17 cellular contexts compared by ENCODE assay signal in genomic region chr6:163323719-163324118, GRCh38.
DNase-seq lines count a peak whose midpoint lies in the region; ATAC-seq, FAIRE-seq and TF ChIP-seq lines count a peak whose summit lies in the region.
"Had no signal": no experiment of that assay in that cellular context is flagged by ENCODE, and none has a peak within 500 bp of the region (broad histone marks: within the 10 kb centered on the region; RNA-seq: fewer than 3 reads in every experiment).

No MANE protein-coding gene starts in this region.

- ATAC-seq in A549, result no peak
- ATAC-seq: K562 had no signal

- TF ChIP-seq POLR2A in A549 (IDR thresholded peaks at IDR 0.05; ENCODE audit: low read length) (no peak), spleen (IDR thresholded peaks at IDR 0.05) (no peak)

- no peak for FAIRE-seq in A549 (lab: Jason Lieb, UNC)
- FAIRE-seq: A204.1, K562 had no signal

- H3K9me3 ChIP-seq in A549 (no peaks in the 10 kb centered on the region), subcutaneous abdominal adipose tissue (ENCODE audit: control insufficient read depth in 5 of 5, low read length in 5 of 5) (peaks cover 0 to 3% (median 0%) of the 10 kb centered on the region in 5 donors), spleen (peaks cover 0 to 8% (median 0%) of the 10 kb centered on the region in 8 donors)

- H3K27me3 ChIP-seq in layer of hippocampus (ENCODE audit: control insufficient read depth, insufficient read depth, low read length) (no peaks in the 10 kb centered on the region), subcutaneous abdominal adipose tissue (ENCODE audit: control insufficient read depth in 5 of 5, insufficient read depth in 4 of 5, low read length in 5 of 5) (no peaks in the 10 kb centered on the region), spleen (replicated peaks in 1 of 7) (no peaks in the 10 kb centered on the region)

- TF ChIP-seq RAD21 in A549 (conservative IDR thresholded peaks at IDR 0.05 in 1 of 2, IDR thresholded peaks at IDR 0.05 in 1 of 2), result no peak

- POLR2A ChIA-PET in A549 (lab: Yijun Ruan, JAX) (no interaction called here), GM10248 (lab: Yijun Ruan, JAX) (no interaction called here)

- intact Hi-C loops in spleen (cut with DNase I; ENCODE audit: low total_unique reads), result no loop called here

- H3K36me3 ChIP-seq in subcutaneous abdominal adipose tissue (ENCODE audit: control insufficient read depth in 5 of 5, insufficient read depth in 5 of 5, low read length in 5 of 5) (no peaks in the 10 kb centered on the region), spleen (no peaks in the 10 kb centered on the region)

- no peak overlapping the region for H3K9ac ChIP-seq in subcutaneous abdominal adipose tissue (ENCODE audit: low read length in 5 of 5)
- H3K9ac ChIP-seq: GM23248 had no signal

- peak overlapping the region; percentile 85; the same call in 2 of the 3 replicates for H3K4me2 ChIP-seq in A549

- H3K4me3 ChIP-seq in A549 (no peak overlapping the region), subcutaneous abdominal adipose tissue (ENCODE audit: low read depth in 1 of 5, low read length in 5 of 5) (no peak overlapping the region), spleen (no peak overlapping the region)
- H3K4me3 ChIP-seq: GM23248, K562 had no signal

- H3K27ac ChIP-seq in A549, result peak overlapping the region; percentile 70 to 71; a peak in 5 of 6 replicates
- H3K27ac ChIP-seq in angular gyrus (ENCODE audit: low read depth, low read length), result peak overlapping the region; percentile 97
- H3K27ac ChIP-seq in layer of hippocampus (ENCODE audit: low read depth, low read length), result peak overlapping the region; percentile 97
- peak overlapping the region; percentile 80 for H3K27ac ChIP-seq in subcutaneous abdominal adipose tissue (ENCODE audit: low read depth, low read length)
- H3K27ac ChIP-seq in spleen, result no peak overlapping the region
- H3K27ac ChIP-seq: GM23248, RWPE1 had no signal

- TF ChIP-seq CTCF in A549 (IDR thresholded peaks at IDR 0.05) (no peak), spleen (IDR thresholded peaks at IDR 0.05 in 8 of 11, conservative IDR thresholded peaks at IDR 0.05 in 3 of 11) (no peak), GM10248 (IDR thresholded peaks at IDR 0.05; ENCODE audit: control extremely low read depth, extremely low read depth, low read depth, missing control alignments) (no peak)

- H3K4me1 ChIP-seq in A549, result peaks cover 27% of the 10 kb centered on the region
- H3K4me1 ChIP-seq in subcutaneous abdominal adipose tissue (ENCODE audit: control insufficient read depth in 5 of 5, insufficient read depth in 5 of 5, low read length in 5 of 5), result peaks cover 5 to 60% (median 50%) of the 10 kb centered on the region in 5 donors
- peaks cover 0 to 13% (median 1%) of the 10 kb centered on the region in 6 donors for H3K4me1 ChIP-seq in spleen

- DNase-seq in A549 (ENCODE audit: low read depth in 1 of 2, low spot score in 1 of 2) (no peak), spleen (no peak), GM10248 (ENCODE audit: extremely low spot score) (no peak), NCI-H345 (lab: John Stamatoyannopoulos, UW) (no peak)
- DNase-seq: DMS 273 treated with DMSO at 0.1 percent for 48 hours; GM23248; HCEC 1CT; NCI-H1930; NCI-H2171; NCI-H446 treated with DMSO at 0.1 percent for 48 hours; NK-92 treated with Interleukin-12 subunit alpha and Interleukin-12 subunit beta, amount 100 ng/mL, for 24 hours had no signal

- WGBS in A549 (ENCODE audit: missing lambda C conversion rate), result 76% methylated on average over 6 of the region's 6 CpGs
- 90 to 94% (median 92%) methylated on average over 5 to 6 of the region's 6 CpGs for WGBS in spleen, 5 donors

- CTCF ChIA-PET in A549 (lab: Yijun Ruan, JAX), result no interaction called here
- CTCF ChIA-PET in GM10248 (lab: Yijun Ruan, JAX), result interaction anchor here (0.7 kb wide), 1 partner anchor 21 kb away, joined by 3 read pairs; no protein-coding TSS in a partner anchor

- no peak for TF ChIP-seq EP300 in A549 (IDR thresholded peaks at IDR 0.05)

TF ChIP-seq in A549, 52 proteins besides CTCF, POLR2A, EP300 and RAD21:
- TF ChIP-seq ZSCAN20 (CRISPR knock-in tag; IDR thresholded peaks at IDR 0.05) (no peak), KDM1A (IDR thresholded peaks at IDR 0.05; ENCODE audit: low read depth) (no peak), CEBPB (IDR thresholded peaks at IDR 0.05) (no peak)

Comparison
In these comparisons a context has a peak if more than half of its experiments do, and no peak if none do; other contexts are left out.
1. H3K27ac ChIP-seq: peak in A549 (2 of 2), angular gyrus (single experiment), layer of hippocampus (single experiment) and subcutaneous abdominal adipose tissue (single experiment); none in spleen (0 of 8).